ENCODE assay signal across 8 cellular contexts in the genomic region with DNA sequence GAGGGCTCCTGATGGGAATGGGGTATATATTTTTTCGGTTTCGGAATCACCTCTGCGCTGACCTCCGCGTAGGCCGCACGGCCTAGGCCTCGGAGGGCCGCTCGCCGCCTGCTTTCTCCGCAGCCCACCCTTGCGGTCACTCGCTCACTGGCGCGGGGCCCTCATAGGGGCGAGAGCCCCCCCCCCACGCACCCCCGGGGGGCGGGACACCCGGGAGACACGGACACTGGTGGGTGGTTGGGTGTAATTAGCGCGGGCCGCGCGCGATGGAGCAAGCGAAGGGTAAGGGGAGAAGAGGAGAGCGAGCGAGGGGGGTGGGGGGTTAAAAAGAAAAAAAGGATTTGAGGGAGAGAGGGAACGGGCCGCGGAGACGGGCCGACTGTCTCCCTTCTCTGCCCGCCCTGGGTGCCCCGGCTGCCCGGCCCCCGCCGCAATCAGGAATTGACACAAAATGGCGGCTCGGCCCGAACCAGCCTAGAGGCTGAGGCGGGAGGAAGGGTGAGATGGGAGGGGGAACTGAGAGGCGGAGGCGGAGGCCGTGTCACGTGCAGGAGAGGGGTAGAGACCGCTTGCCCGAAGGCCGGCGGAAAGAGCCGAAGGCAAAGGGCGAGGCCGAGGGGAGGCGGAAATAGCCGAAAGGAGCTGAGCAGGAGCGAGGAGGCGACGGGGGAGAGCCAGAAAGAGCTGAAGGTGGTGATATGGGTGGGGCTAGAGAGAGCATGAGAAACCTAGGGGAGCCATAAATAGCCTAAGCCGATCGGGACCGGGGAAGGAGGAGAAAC. TPM values are rescaled to one million over a fixed set of nuclear protein-coding genes. Genes with fewer than 3 reads are reported as not detected.
DNase-seq lines count a peak whose midpoint lies in the region; ATAC-seq and TF ChIP-seq lines count a peak whose summit lies in the region.

No MANE protein-coding gene starts in this region.

- intact Hi-C loops in left cardiac atrium (cut with DNase I) (no loop called here), posterior vena cava (cut with DNase I) (no loop called here), upper lobe of right lung (cut with DNase I) (no loop called here)

- peak overlapping the region; percentile 100 for H3K27ac Mint-ChIP-seq in T-helper 1 cell treated with Interleukin-12 subunit alpha and Interleukin-12 subunit beta and Interleukin-4 antibody, amounts not matched to agents 30 μg/mL and 1 μg/mL, for 36 hours

- no peaks in the 10 kb centered on the region for H3K36me3 ChIP-seq in upper lobe of right lung

- DNase-seq in NCI-H1694 (lab: John Stamatoyannopoulos, UW) (peak; percentile 98), amygdala (lab: John Stamatoyannopoulos, UW) (peak; percentile 56 to 99 (median 96)), left cardiac atrium (peak; percentile 99), posterior vena cava (ENCODE audit: low spot score) (peak; percentile 100), upper lobe of right lung (peak; percentile 99)

- peak overlapping the region; percentile 100 for H3K27ac ChIP-seq in upper lobe of right lung

- no peaks in the 10 kb centered on the region for H3K27me3 ChIP-seq in upper lobe of right lung

- H3K9me3 Mint-ChIP-seq in T-helper 1 cell treated with Interleukin-12 subunit alpha and Interleukin-12 subunit beta and Interleukin-4 antibody, amounts not matched to agents 30 μg/mL and 1 μg/mL, for 36 hours = no peaks in the 10 kb centered on the region

- H3K27me3 Mint-ChIP-seq in T-helper 1 cell treated with Interleukin-12 subunit alpha and Interleukin-12 subunit beta and Interleukin-4 antibody, amounts not matched to agents 30 μg/mL and 1 μg/mL, for 36 hours (ENCODE audit: low read depth) = no peaks in the 10 kb centered on the region

- peak; percentile 82 for ATAC-seq in GM18498 (IDR thresholded peaks at IDR 0.05; ENCODE audit: unreplicated experiment)
- peak; percentile 85 for ATAC-seq in HG02885 (IDR thresholded peaks at IDR 0.05; ENCODE audit: poor library complexity, unreplicated experiment)
- ATAC-seq in left cardiac atrium = peak; percentile 94 to 96
- ATAC-seq in upper lobe of right lung = peak; percentile 95

- H3K36me3 Mint-ChIP-seq in T-helper 1 cell treated with Interleukin-12 subunit alpha and Interleukin-12 subunit beta and Interleukin-4 antibody, amounts not matched to agents 30 μg/mL and 1 μg/mL, for 36 hours (ENCODE audit: low read depth) = peaks cover 27% of the 10 kb centered on the region

- peak overlapping the region; percentile 88 for H3K4me3 ChIP-seq in upper lobe of right lung

- peaks cover 31% of the 10 kb centered on the region for H3K4me1 Mint-ChIP-seq in T-helper 1 cell treated with Interleukin-12 subunit alpha and Interleukin-12 subunit beta and Interleukin-4 antibody, amounts not matched to agents 30 μg/mL and 1 μg/mL, for 36 hours (ENCODE audit: low read depth)

- peak overlapping the region; percentile 98 for H3K4me3 Mint-ChIP-seq in T-helper 1 cell treated with Interleukin-12 subunit alpha and Interleukin-12 subunit beta and Interleukin-4 antibody, amounts not matched to agents 30 μg/mL and 1 μg/mL, for 36 hours

- H3K9me3 ChIP-seq in upper lobe of right lung = no peaks in the 10 kb centered on the region

- TF ChIP-seq CTCF in upper lobe of right lung (IDR thresholded peaks at IDR 0.05) = no peak

- peaks cover 15% of the 10 kb centered on the region for H3K4me1 ChIP-seq in upper lobe of right lung

RNA-seq across cellular contexts. Expression of gene ZC3H4, which starts 0.7 kb away (rescaled TPM):
- total RNA-seq in left cardiac atrium (10 to 100 TPM; 24.2 to 26.3 TPM), posterior vena cava (10 to 100 TPM; 33.6 to 39.5 TPM), upper lobe of right lung (47.5 TPM)

RNA-seq across cellular contexts. Expression of gene SAE1, which starts 17.8 kb away (rescaled TPM):
- 10 to 100 TPM; 50.1 to 54.7 TPM for total RNA-seq in left cardiac atrium
- 10 to 100 TPM; 55.9 to 57.4 TPM for total RNA-seq in posterior vena cava
- total RNA-seq in upper lobe of right lung = 57.6 TPM

Comparison
In these comparisons a context has a peak if more than half of its experiments do, and no peak if none do; other contexts are left out.
1. Peak in every context shown above with its lines: DNase-seq, ATAC-seq, H3K4me3 ChIP-seq and H3K27ac ChIP-seq.